3 cellular contexts compared by ENCODE assay signal in the genomic region with DNA sequence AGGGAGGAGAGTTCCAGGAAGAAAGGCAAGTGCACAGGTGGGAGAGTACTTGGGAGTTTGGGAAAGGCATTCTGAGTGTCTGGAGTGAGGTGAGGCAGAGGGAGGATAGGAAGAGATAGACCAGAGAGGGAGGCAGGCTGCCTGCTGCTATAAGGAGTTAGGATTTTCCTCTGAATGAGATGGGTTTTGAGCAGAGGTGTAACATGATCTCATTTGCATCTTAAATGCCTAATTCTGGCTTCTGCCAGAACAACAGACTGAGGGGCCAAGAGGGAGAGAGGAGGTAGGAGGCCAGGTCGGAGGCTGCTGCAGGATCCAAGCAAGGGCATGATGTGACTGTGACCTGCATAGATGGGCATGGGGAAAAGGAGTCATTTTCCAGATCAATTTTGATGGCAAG.
TF ChIP-seq lines count a peak whose summit lies in the region.

No MANE protein-coding gene starts in this region.

TF ChIP-seq in GM23338, 12 proteins besides CTCF, POLR2A, EP300 and RAD21 (continues in another document):
- TF ChIP-seq STAT1 (IDR thresholded peaks at IDR 0.05; ENCODE audit: unreplicated experiment) (no peak), CREB1 (CRISPR knock-in tag; IDR thresholded peaks at IDR 0.05; ENCODE audit: low read depth) (no peak), EZH2 (IDR thresholded peaks at IDR 0.05; ENCODE audit: low read depth, unreplicated experiment) (no peak), POLR2AphosphoS5 (IDR thresholded peaks at IDR 0.05; ENCODE audit: low read depth) (no peak), NANOG (IDR thresholded peaks at IDR 0.05; ENCODE audit: borderline replicate concordance) (no peak), EZH2phosphoT487 (IDR thresholded peaks at IDR 0.05; ENCODE audit: unreplicated experiment) (no peak), ZNF331 (CRISPR knock-in tag; IDR thresholded peaks at IDR 0.05; ENCODE audit: low read depth) (no peak), JUNB (IDR thresholded peaks at IDR 0.05; ENCODE audit: unreplicated experiment) (no peak)
- TF ChIP-seq, protein P1, sequence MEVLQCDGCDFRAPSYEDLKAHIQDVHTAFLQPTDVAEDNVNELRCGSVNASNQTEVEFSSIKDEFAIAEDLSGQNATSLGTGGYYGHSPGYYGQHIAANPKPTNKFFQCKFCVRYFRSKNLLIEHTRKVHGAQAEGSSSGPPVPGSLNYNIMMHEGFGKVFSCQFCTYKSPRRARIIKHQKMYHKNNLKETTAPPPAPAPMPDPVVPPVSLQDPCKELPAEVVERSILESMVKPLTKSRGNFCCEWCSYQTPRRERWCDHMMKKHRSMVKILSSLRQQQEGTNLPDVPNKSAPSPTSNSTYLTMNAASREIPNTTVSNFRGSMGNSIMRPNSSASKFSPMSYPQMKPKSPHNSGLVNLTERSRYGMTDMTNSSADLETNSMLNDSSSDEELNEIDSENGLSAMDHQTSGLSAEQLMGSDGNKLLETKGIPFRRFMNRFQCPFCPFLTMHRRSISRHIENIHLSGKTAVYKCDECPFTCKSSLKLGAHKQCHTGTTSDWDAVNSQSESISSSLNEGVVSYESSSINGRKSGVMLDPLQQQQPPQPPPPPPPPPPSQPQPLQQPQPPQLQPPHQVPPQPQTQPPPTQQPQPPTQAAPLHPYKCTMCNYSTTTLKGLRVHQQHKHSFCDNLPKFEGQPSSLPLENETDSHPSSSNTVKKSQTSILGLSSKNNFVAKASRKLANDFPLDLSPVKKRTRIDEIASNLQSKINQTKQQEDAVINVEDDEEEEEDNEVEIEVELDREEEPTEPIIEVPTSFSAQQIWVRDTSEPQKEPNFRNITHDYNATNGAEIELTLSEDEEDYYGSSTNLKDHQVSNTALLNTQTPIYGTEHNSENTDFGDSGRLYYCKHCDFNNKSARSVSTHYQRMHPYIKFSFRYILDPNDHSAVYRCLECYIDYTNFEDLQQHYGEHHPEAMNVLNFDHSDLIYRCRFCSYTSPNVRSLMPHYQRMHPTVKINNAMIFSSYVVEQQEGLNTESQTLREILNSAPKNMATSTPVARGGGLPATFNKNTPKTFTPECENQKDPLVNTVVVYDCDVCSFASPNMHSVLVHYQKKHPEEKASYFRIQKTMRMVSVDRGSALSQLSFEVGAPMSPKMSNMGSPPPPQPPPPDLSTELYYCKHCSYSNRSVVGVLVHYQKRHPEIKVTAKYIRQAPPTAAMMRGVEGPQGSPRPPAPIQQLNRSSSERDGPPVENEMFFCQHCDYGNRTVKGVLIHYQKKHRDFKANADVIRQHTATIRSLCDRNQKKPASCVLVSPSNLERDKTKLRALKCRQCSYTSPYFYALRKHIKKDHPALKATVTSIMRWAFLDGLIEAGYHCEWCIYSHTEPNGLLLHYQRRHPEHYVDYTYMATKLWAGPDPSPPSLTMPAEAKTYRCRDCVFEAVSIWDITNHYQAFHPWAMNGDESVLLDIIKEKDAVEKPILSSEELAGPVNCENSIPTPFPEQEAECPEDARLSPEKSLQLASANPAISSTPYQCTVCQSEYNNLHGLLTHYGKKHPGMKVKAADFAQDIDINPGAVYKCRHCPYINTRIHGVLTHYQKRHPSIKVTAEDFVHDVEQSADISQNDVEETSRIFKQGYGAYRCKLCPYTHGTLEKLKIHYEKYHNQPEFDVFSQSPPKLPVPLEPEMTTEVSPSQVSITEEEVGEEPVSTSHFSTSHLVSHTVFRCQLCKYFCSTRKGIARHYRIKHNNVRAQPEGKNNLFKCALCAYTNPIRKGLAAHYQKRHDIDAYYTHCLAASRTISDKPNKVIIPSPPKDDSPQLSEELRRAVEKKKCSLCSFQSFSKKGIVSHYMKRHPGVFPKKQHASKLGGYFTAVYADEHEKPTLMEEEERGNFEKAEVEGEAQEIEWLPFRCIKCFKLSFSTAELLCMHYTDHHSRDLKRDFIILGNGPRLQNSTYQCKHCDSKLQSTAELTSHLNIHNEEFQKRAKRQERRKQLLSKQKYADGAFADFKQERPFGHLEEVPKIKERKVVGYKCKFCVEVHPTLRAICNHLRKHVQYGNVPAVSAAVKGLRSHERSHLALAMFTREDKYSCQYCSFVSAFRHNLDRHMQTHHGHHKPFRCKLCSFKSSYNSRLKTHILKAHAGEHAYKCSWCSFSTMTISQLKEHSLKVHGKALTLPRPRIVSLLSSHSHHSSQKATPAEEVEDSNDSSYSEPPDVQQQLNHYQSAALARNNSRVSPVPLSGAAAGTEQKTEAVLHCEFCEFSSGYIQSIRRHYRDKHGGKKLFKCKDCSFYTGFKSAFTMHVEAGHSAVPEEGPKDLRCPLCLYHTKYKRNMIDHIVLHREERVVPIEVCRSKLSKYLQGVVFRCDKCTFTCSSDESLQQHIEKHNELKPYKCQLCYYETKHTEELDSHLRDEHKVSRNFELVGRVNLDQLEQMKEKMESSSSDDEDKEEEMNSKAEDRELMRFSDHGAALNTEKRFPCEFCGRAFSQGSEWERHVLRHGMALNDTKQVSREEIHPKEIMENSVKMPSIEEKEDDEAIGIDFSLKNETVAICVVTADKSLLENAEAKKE (CRISPR knock-in tag; IDR thresholded peaks at IDR 0.05), result no peak

TF ChIP-seq in HEK293, 187 proteins besides CTCF, POLR2A, EP300 and RAD21 (continued from another document):
- TF ChIP-seq SP2 (tag by site-specific recombination; IDR thresholded peaks at IDR 0.05), result no peak
- TF ChIP-seq ZNF600 (tag by site-specific recombination; IDR thresholded peaks at IDR 0.05), result peak; percentile 60; the same call in 1 of the 2 replicates

TF ChIP-seq in H1, 55 proteins besides CTCF, POLR2A, EP300 and RAD21:
- TF ChIP-seq ZNF274 (IDR thresholded peaks at IDR 0.05; ENCODE audit: borderline replicate concordance, extremely low read depth, low read length) (no peak), EGR1 (IDR thresholded peaks at IDR 0.05; ENCODE audit: borderline replicate concordance, low read depth, low read length) (no peak), EZH2 (IDR thresholded peaks at IDR 0.05; ENCODE audit: low read depth, low read length, severe bottlenecking) (no peak), CBX8 (IDR thresholded peaks at IDR 0.05; ENCODE audit: borderline replicate concordance, low read depth, low read length) (no peak), CBX5 (IDR thresholded peaks at IDR 0.05; ENCODE audit: low read depth, low read length) (no peak), SP1 (IDR thresholded peaks at IDR 0.05; ENCODE audit: low read depth, low read length) (peak; percentile 51; the same call in 1 of the 2 replicates)
